18 cellular contexts compared by ENCODE assay signal in the genomic region with DNA sequence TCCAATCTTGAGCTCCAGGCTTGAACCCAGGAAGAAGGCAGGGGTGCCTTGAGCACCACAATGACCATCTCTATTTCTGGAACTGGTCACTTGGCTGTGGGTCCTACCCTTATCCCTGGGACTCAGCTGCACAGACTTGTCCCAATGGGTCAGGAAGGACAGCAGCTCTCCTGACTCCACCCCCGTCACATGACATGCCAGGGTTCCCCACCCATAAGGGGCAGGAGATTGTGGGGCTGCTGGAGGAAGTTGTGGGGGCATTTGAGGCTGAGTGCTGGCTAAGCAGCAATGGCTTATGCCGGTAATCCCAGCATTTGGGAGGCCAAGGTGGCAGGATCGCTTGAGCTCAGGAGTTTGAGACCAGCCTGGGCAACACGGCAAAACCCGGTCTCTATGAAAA. TPM values are rescaled to one million over a fixed set of nuclear protein-coding genes. Genes with fewer than 3 reads are reported as not detected.
DNase-seq lines count a peak whose midpoint lies in the region; ATAC-seq and TF ChIP-seq lines count a peak whose summit lies in the region.
"Had no signal": no experiment of that assay in that cellular context is flagged by ENCODE, and none has a peak within 500 bp of the region (broad histone marks: within the 10 kb centered on the region; RNA-seq: fewer than 3 reads in every experiment).

No MANE protein-coding gene starts in this region.

- CTCF ChIA-PET in WTC11 (lab: Charles Lee) = interaction anchor here (0.9 to 3.3 kb wide), 6 partner anchors 8 to 68 kb away, joined by 3 to 12 read pairs (median 4); no protein-coding TSS in a partner anchor
- CTCF ChIA-PET in naive thymus-derived CD4-positive, alpha-beta T cell (lab: Charles Lee) = interaction anchor here (0.5 kb wide), 1 partner anchor 768 kb away, joined by 3 read pairs; no protein-coding TSS in a partner anchor

- H3K36me3 ChIP-seq in GM23338 (ENCODE audit: insufficient read depth) (no peaks in the 10 kb centered on the region), sigmoid colon (no peaks in the 10 kb centered on the region)
- H3K36me3 ChIP-seq in naive thymus-derived CD4-positive, alpha-beta T cell (ENCODE audit: control insufficient read depth in 2 of 3, insufficient read depth in 3 of 3, low read length in 3 of 3) = no peaks in the 10 kb centered on the region
- H3K36me3 ChIP-seq: thoracic aorta had no signal

- H3K4me1 ChIP-seq in GM23338 (ENCODE audit: insufficient read depth) (peaks cover 27% of the 10 kb centered on the region), sigmoid colon (no peaks in the 10 kb centered on the region)
- H3K4me1 ChIP-seq in naive thymus-derived CD4-positive, alpha-beta T cell (ENCODE audit: control insufficient read depth in 2 of 2, insufficient read depth in 2 of 2, low read length in 2 of 2) = no peaks in the 10 kb centered on the region

- H4K20me1 ChIP-seq in GM23338 (replicated peaks; ENCODE audit: insufficient read depth) = no peaks in the 10 kb centered on the region

- H3K36me3 Mint-ChIP-seq in GM23338 (ENCODE audit: low read depth) = peaks cover 4% of the 10 kb centered on the region; the same call in 2 of the 3 replicates
- H3K36me3 Mint-ChIP-seq in WTC11 = peaks cover 8% of the 10 kb centered on the region
- no peaks in the 10 kb centered on the region for H3K36me3 Mint-ChIP-seq in naive thymus-derived CD4-positive, alpha-beta T cell

- TF ChIP-seq EP300 in sigmoid colon (IDR thresholded peaks at IDR 0.05) = no peak

- 59 to 85% methylated on average over 5 of the region's 5 CpGs for WGBS in sigmoid colon, 2 donors

- H3K4me3 ChIP-seq in GM23338 (no peak overlapping the region), sigmoid colon (no peak overlapping the region)
- H3K4me3 ChIP-seq in naive thymus-derived CD4-positive, alpha-beta T cell (ENCODE audit: low read length) = no peak overlapping the region
- H3K4me3 ChIP-seq: thoracic aorta had no signal

- no peaks in the 10 kb centered on the region for H3K9me3 ChIP-seq in sigmoid colon
- no peaks in the 10 kb centered on the region for H3K9me3 ChIP-seq in naive thymus-derived CD4-positive, alpha-beta T cell (ENCODE audit: control insufficient read depth in 2 of 3, low read length in 3 of 3)
- H3K9me3 ChIP-seq: thoracic aorta had no signal

- peak; percentile 6; the same call in 1 of the 3 replicates for ATAC-seq in GM23338
- no peak; the same call in 1 of the 2 replicates for ATAC-seq in WTC11
- ATAC-seq in left ventricle myocardium superior = peak; percentile 54
- ATAC-seq in GM21825 (IDR thresholded peaks at IDR 0.05; ENCODE audit: unreplicated experiment) = no peak
- ATAC-seq in naive thymus-derived CD4-positive, alpha-beta T cell = no peak
- ATAC-seq: activated CD8-positive, alpha-beta T cell treated with anti-CD3 and anti-CD28 coated beads for 36 hours had no signal

- H3K9me3 Mint-ChIP-seq in GM23338 (peaks cover 11% of the 10 kb centered on the region; the same call in 2 of the 3 replicates), WTC11 (peaks cover 6% of the 10 kb centered on the region)
- H3K9me3 Mint-ChIP-seq in naive thymus-derived CD4-positive, alpha-beta T cell = peaks cover 0 to 5% (median 0%) of the 10 kb centered on the region in 11 donors
- H3K9me3 Mint-ChIP-seq: activated CD8-positive, alpha-beta T cell treated with anti-CD3 and anti-CD28 coated beads for 36 hours; activated T-cell treated with anti-CD3 and anti-CD28 coated beads, Interleukin-2, amount 50 U/mL, for 24 hours had no signal

- no peak for DNase-seq in GM23338 (ENCODE audit: low spot score)
- DNase-seq in WTC11 (ENCODE audit: low spot score) = no peak
- no peak for DNase-seq in left ventricle myocardium superior
- DNase-seq in sigmoid colon = no peak
- no peak for DNase-seq in activated CD8-positive, alpha-beta memory T cell treated with anti-CD3 and anti-CD28 coated beads, Interleukin-2, amount 50 U/mL, for 48 hours
- no peak for DNase-seq in NCI-H2196 (lab: John Stamatoyannopoulos, UW; ENCODE audit: unreplicated experiment)
- no peak for DNase-seq in naive thymus-derived CD4-positive, alpha-beta T cell
- DNase-seq: activated CD4-positive, CD25-positive, alpha-beta regulatory T cell; activated CD8-positive, alpha-beta T cell treated with anti-CD3 and anti-CD28 coated beads for 36 hours; activated naive CD4-positive, alpha-beta T cell treated with anti-CD3 and anti-CD28 coated beads, Interleukin-2, amount 50 U/mL, for 16 hours; activated T-cell treated with anti-CD3 and anti-CD28 coated beads, Interleukin-2, amount 50 U/mL, for 24 hours; Kasumi-1; T-helper 2 cell had no signal

- 0 out of 2 replicates have a peak, but pooled peaks cover 7% of the 10 kb centered on the region for H3F3A ChIP-seq in GM23338 (replicated peaks; ENCODE audit: low read depth)

- no peak overlapping the region for H3K4me3 Mint-ChIP-seq in GM23338
- H3K4me3 Mint-ChIP-seq in WTC11 = no peak overlapping the region
- no peak overlapping the region for H3K4me3 Mint-ChIP-seq in naive thymus-derived CD4-positive, alpha-beta T cell
- H3K4me3 Mint-ChIP-seq: activated CD8-positive, alpha-beta T cell treated with anti-CD3 and anti-CD28 coated beads for 36 hours; activated T-cell treated with anti-CD3 and anti-CD28 coated beads, Interleukin-2, amount 50 U/mL, for 24 hours; endodermal cell; nephron progenitor cell had no signal

- TF ChIP-seq CTCF in GM23338 (conservative IDR thresholded peaks at IDR 0.05; ENCODE audit: low read depth in 2 of 2) (no peak), WTC11 (IDR thresholded peaks at IDR 0.05) (no peak), sigmoid colon (IDR thresholded peaks at IDR 0.05) (no peak)

- H2AFZ ChIP-seq in GM23338 = peak overlapping the region; percentile 69; the same call in 1 of the 2 replicates

- H3K27me3 Mint-ChIP-seq in GM23338 (ENCODE audit: insufficient read depth, low read depth, poor library complexity) (peaks cover 24% of the 10 kb centered on the region), WTC11 (ENCODE audit: low read depth) (peaks cover 17% of the 10 kb centered on the region)
- H3K27me3 Mint-ChIP-seq in naive thymus-derived CD4-positive, alpha-beta T cell = peaks cover 0 to 8% (median 0%) of the 10 kb centered on the region in 5 donors
- H3K27me3 Mint-ChIP-seq: activated CD8-positive, alpha-beta T cell treated with anti-CD3 and anti-CD28 coated beads for 36 hours; activated T-cell treated with anti-CD3 and anti-CD28 coated beads, Interleukin-2, amount 50 U/mL, for 24 hours had no signal

- peaks cover 47% of the 10 kb centered on the region for H3K4me1 Mint-ChIP-seq in GM23338
- peaks cover 46% of the 10 kb centered on the region for H3K4me1 Mint-ChIP-seq in WTC11
- H3K4me1 Mint-ChIP-seq in naive thymus-derived CD4-positive, alpha-beta T cell = peaks cover 4 to 12% (median 6%) of the 10 kb centered on the region in 7 donors

- TF ChIP-seq POLR2A in sigmoid colon (IDR thresholded peaks at IDR 0.05) = no peak

- H3K4me2 ChIP-seq in GM23338 = no peak overlapping the region

- H3K79me2 ChIP-seq in GM23338 (replicated peaks; ENCODE audit: insufficient read depth) = no peaks in the 10 kb centered on the region

- POLR2A ChIA-PET in WTC11 (lab: Charles Lee) = interaction anchor here (0.6 to 0.7 kb wide), 2 partner anchors 54 to 67 kb away, joined by 3 to 6 read pairs; no protein-coding TSS in a partner anchor
- POLR2A ChIA-PET in naive thymus-derived CD4-positive, alpha-beta T cell (lab: Charles Lee) = interaction anchor here (0.9 kb wide), 1 partner anchor 69 kb away, joined by 4 read pairs; no protein-coding TSS in a partner anchor

- no peak overlapping the region for H3K27ac Mint-ChIP-seq in GM23338
- no peak overlapping the region for H3K27ac Mint-ChIP-seq in WTC11
- no peak overlapping the region for H3K27ac Mint-ChIP-seq in naive thymus-derived CD4-positive, alpha-beta T cell
- H3K27ac Mint-ChIP-seq: activated CD8-positive, alpha-beta T cell treated with anti-CD3 and anti-CD28 coated beads for 36 hours; activated T-cell treated with anti-CD3 and anti-CD28 coated beads, Interleukin-2, amount 50 U/mL, for 24 hours; endodermal cell; nephron progenitor cell; progenitor cell of endocrine pancreas had no signal

- H3K27me3 ChIP-seq in GM23338 (ENCODE audit: insufficient read depth) = no peaks in the 10 kb centered on the region
- H3K27me3 ChIP-seq in sigmoid colon = no peaks in the 10 kb centered on the region
- H3K27me3 ChIP-seq in naive thymus-derived CD4-positive, alpha-beta T cell (ENCODE audit: control insufficient read depth in 2 of 2, insufficient read depth in 2 of 2, low read length in 2 of 2) = no peaks in the 10 kb centered on the region

- H3K9me2 ChIP-seq in GM23338 (ENCODE audit: insufficient read depth) = no peaks in the 10 kb centered on the region

- intact Hi-C loops in left ventricle myocardium superior (cut with micrococcal nuclease) (no loop called here), sigmoid colon (cut with DNase I) (no loop called here)
- intact Hi-C loops in naive thymus-derived CD4-positive, alpha-beta T cell (cut with micrococcal nuclease) = no loop called here

- H3K27ac ChIP-seq in GM23338 (ENCODE audit: low read depth) (no peak overlapping the region), sigmoid colon (peak overlapping the region in 3 of 4 donors; percentile 9 to 52 (median 31))
- no peak overlapping the region for H3K27ac ChIP-seq in naive thymus-derived CD4-positive, alpha-beta T cell (ENCODE audit: low read depth, low read length)

TF ChIP-seq in GM23338, 12 proteins besides CTCF, POLR2A, EP300 and RAD21 (continues in another document):
- TF ChIP-seq JUNB (IDR thresholded peaks at IDR 0.05; ENCODE audit: unreplicated experiment) (no peak), STAT1 (IDR thresholded peaks at IDR 0.05; ENCODE audit: unreplicated experiment) (no peak), ZNF331 (CRISPR knock-in tag; IDR thresholded peaks at IDR 0.05; ENCODE audit: low read depth) (no peak), CREB1 (CRISPR knock-in tag; IDR thresholded peaks at IDR 0.05; ENCODE audit: low read depth) (no peak)

TF ChIP-seq in WTC11, 78 proteins besides CTCF, POLR2A, EP300 and RAD21 (continues in another document):
- peak; percentile 77; the same call in 1 of the 2 replicates for TF ChIP-seq USF1 (CRISPR knock-in tag; IDR thresholded peaks at IDR 0.05)

RNA-seq across cellular contexts. Expression of gene NFAM1, which starts 56.2 kb away (rescaled TPM):
- total RNA-seq in GM23338 (2014; rRNA removed; shearing (Covaris generic)) = 0.23 and 0.49 TPM in 2 replicates
- polyA plus RNA-seq in GM23338 (2016; fragmentation: Nextera tagmentation; extraction: Ambion mirVana) (0.09 and 0.11 TPM in 2 replicates), sigmoid colon (1 to 10 TPM; 1.2 to 3.1 (median 2.3) TPM)
- total RNA-seq in WTC11 (2021) (0.92 to 1.6 TPM (median 1.2 TPM) in 3 replicates), left ventricle myocardium superior (2.0 TPM), sigmoid colon (1 to 10 TPM; 1.8 to 2.5 (median 2.3) TPM)
- total RNA-seq in naive thymus-derived CD4-positive, alpha-beta T cell = 10 to 100 TPM in 1 of 5 experiments, 1 to 10 TPM in 1, under 1 TPM in 3; 0.51 to 40.3 (median 0.77) TPM
- under 1 TPM; 0.03 to 0.06 TPM for polyA plus RNA-seq in naive thymus-derived CD4-positive, alpha-beta T cell

Comparison
In these comparisons a context has a peak if more than half of its experiments do, and no peak if none do; other contexts are left out.
1. ATAC-seq: peak in GM23338 (single experiment) and left ventricle myocardium superior (single experiment); none in WTC11 (single experiment), GM21825 (single experiment) and naive thymus-derived CD4-positive, alpha-beta T cell (single experiment).
2. H3K27ac ChIP-seq: peak in sigmoid colon (3 of 4); none in GM23338 (single experiment) and naive thymus-derived CD4-positive, alpha-beta T cell (single experiment).